In the genomic region with DNA sequence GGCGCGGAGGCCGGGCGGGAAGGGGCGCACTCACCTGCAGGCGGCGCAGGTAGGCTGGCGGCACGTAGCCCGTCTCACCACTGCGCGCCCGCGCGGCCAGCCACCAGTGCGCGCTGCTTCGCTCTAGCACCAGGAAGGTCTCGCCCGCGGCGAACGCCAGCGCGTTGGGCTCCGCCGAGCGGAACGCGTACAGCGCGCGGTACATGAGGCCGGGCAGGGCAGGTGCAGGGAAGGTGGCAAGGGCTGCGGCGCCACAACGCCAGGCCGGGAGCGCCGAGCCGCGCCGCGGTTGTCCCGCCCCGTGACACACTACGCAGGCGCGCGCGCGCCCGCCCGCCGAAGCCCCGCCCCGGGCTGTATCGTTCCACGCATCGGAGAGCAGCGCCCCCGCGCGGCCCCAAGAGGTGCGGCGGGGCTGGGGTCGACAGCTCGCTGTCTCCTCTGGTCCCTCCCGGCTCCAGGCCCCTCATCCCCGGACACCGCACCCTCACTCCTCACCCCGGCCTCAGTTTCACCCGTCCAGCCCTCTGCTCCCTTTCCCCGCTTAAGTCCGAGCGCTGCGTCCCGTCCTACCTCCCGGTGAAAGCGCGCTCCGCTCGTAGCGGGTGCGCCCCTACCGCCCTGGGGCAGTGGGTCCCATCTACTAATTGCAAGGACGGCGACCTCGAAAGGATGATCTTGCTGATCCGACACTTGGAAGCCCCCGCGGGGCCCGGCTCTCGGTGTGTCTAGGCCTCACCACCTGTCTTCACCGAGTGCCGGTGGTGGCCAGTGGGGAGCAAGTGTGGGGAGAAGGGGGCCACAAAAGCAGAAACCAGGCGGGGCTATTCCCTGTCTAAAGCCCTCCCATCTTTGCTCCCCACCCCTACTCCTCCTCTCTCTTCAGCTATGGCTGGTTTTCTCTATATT, we compare ENCODE assay signal across 8 cellular contexts. TPM values are rescaled to one million over a fixed set of nuclear protein-coding genes. Genes with fewer than 3 reads are reported as not detected.
A peak's percentile ranks its signal among the peaks of the same experiment; 100 is the strongest.
DNase-seq lines count a peak whose midpoint lies in the region; ATAC-seq and TF ChIP-seq lines count a peak whose summit lies in the region.

A gene (minus strand): TSS at position 313 of the 909 bp plus-strand sequence. CDS start 108 bp downstream, at position 205.

- H3K27me3 ChIP-seq in SJCRH30 (no peaks in the 10 kb centered on the region), foreskin keratinocyte (no peaks in the 10 kb centered on the region), neuron (ENCODE audit: insufficient read depth, low read length) (no peaks in the 10 kb centered on the region)

- H2AFZ ChIP-seq in neuron (ENCODE audit: low read depth, low read length): peak within 1 kb of the TSS; percentile 27

- ATAC-seq in GM21825 (IDR thresholded peaks at IDR 0.05; ENCODE audit: unreplicated experiment): peak; percentile 79
- peak; percentile 79 for ATAC-seq in foreskin keratinocyte

- peaks cover 16% of the 10 kb centered on the region for H3K36me3 ChIP-seq in ES-I3 (ENCODE audit: insufficient read depth, low read length)
- H3K36me3 ChIP-seq in SJCRH30: peaks cover 29% of the 10 kb centered on the region
- peaks cover 54% of the 10 kb centered on the region for H3K36me3 ChIP-seq in neuron (ENCODE audit: insufficient read depth, low read length)

- DNase-seq in Kasumi-1 (lab: John Stamatoyannopoulos, UW) (peak; percentile 75 to 78), SJCRH30 (peak; percentile 83 to 88), activated gamma-delta T cell treated with Interleukin-2 at 50 U/mL for 16 hours (peak; percentile 90), foreskin keratinocyte (peak; percentile 49 to 77)

- TF ChIP-seq CTCF in foreskin keratinocyte (conservative IDR thresholded peaks at IDR 0.05): peak; percentile 90
- no peak for TF ChIP-seq CTCF in subcutaneous adipose tissue (IDR thresholded peaks at IDR 0.05; ENCODE audit: low read depth)

- H3K27ac ChIP-seq in SJCRH30 (peak within 1 kb of the TSS; percentile 44; the same call in 1 of the 2 replicates), foreskin keratinocyte (peak within 1 kb of the TSS; percentile 66)

- H3K9me3 ChIP-seq in ES-I3 (ENCODE audit: control insufficient read depth, insufficient read depth, low read length) (no peaks in the 10 kb centered on the region), SJCRH30 (replicated peaks) (no peaks in the 10 kb centered on the region), neuron (ENCODE audit: low read length) (no peaks in the 10 kb centered on the region)

- H3K4me1 ChIP-seq in ES-I3 (ENCODE audit: insufficient read depth, low read length) (peaks cover 8% of the 10 kb centered on the region), SJCRH30 (peaks cover 16% of the 10 kb centered on the region), foreskin keratinocyte (peaks cover 15% of the 10 kb centered on the region), neuron (ENCODE audit: insufficient read depth, low read length) (peaks cover 7% of the 10 kb centered on the region)

- H3K4me3 ChIP-seq in SJCRH30 (peak within 1 kb of the TSS; percentile 100), neuron (ENCODE audit: low read length) (peak within 1 kb of the TSS; percentile 67)

- peak within 1 kb of the TSS; percentile 81 for H3K9ac ChIP-seq in ES-I3 (ENCODE audit: low read depth, low read length)

RNA-seq across cellular contexts. Expression of the gene that starts here (rescaled TPM):
- total RNA-seq in SJCRH30 (2014; rRNA removed; shearing (Covaris generic)): 11.8 and 13.7 TPM in 2 replicates
- total RNA-seq in foreskin keratinocyte: 18.6 and 20.9 TPM in 2 replicates
- 12.5 and 14.4 TPM in 2 replicates for polyA plus RNA-seq in foreskin keratinocyte
- total RNA-seq in subcutaneous adipose tissue: 10 to 100 TPM; 20.5 to 49.2 (median 23.8) TPM

Comparison
In these comparisons a context has a peak if more than half of its experiments do, and no peak if none do; other contexts are left out.
1. Peak in every context shown above with its lines: DNase-seq, ATAC-seq, H3K4me3 ChIP-seq and H3K27ac ChIP-seq.